8 cellular contexts compared by ENCODE assay signal in genomic region chr6:143397229-143398222, GRCh38. TPM values are rescaled to one million over a fixed set of nuclear protein-coding genes. Genes with fewer than 3 reads are reported as not detected.
DNase-seq lines count a peak whose midpoint lies in the region; ATAC-seq and TF ChIP-seq lines count a peak whose summit lies in the region.

No MANE protein-coding gene starts in this region.

- peak overlapping the region; percentile 44 to 60 for H3K27ac ChIP-seq in aorta (ENCODE audit: low read depth in 1 of 2, low read length in 2 of 2)

- peaks cover 3 to 8% of the 10 kb centered on the region in 2 donors for H3K4me1 ChIP-seq in aorta (ENCODE audit: control insufficient read depth in 1 of 2, insufficient read depth in 2 of 2, low read length in 2 of 2)

- TF ChIP-seq CTCF in astrocyte of the spinal cord (IDR thresholded peaks at IDR 0.05; ENCODE audit: low read depth, low read length): no peak

- in situ Hi-C loops in ACHN (cut with HindIII; ENCODE audit: low pct_ligation_motif_present, low pct_unique_long_range_greater_than_20kb, low sequenced_read_pairs): no loop called here
- in situ Hi-C loops in astrocyte of the spinal cord (cut with HindIII; ENCODE audit: low sequenced_read_pairs): no loop called here

- H3K27me3 ChIP-seq in aorta (ENCODE audit: control insufficient read depth in 1 of 2, insufficient read depth in 2 of 2, low read length in 1 of 2): no peaks in the 10 kb centered on the region

- DNase-seq in ACHN (peak; percentile 79), HK-2 (ENCODE audit: unreplicated experiment) (peak; percentile 90), astrocyte of the spinal cord (ENCODE audit: low read depth, low spot score) (peak; percentile 92), left kidney (ENCODE audit: low read depth, low spot score) (peak; percentile 93), aorta (peak; percentile 71 to 82), RPMI8226 (no peak)

- intact Hi-C loops in aorta (cut with DNase I): no loop called here

- WGBS in aorta, 2 donors: 52 to 57% methylated on average over 16 of the region's 16 CpGs

- no peaks in the 10 kb centered on the region for H3K36me3 ChIP-seq in aorta (ENCODE audit: control insufficient read depth in 1 of 2, insufficient read depth in 2 of 2, low read length in 1 of 2)

- H3K9me3 ChIP-seq in aorta (ENCODE audit: control insufficient read depth, low read length): no peaks in the 10 kb centered on the region

- ATAC-seq in aorta (ENCODE audit: low FRiP score): peak; percentile 44
- no peak for ATAC-seq in HG03175 (IDR thresholded peaks at IDR 0.05; ENCODE audit: unreplicated experiment)
- ATAC-seq in GM21786 (IDR thresholded peaks at IDR 0.05; ENCODE audit: unreplicated experiment): no peak

- no peak overlapping the region for H3K4me3 ChIP-seq in astrocyte of the spinal cord (ENCODE audit: low read depth, low read length)
- no peak overlapping the region for H3K4me3 ChIP-seq in aorta (ENCODE audit: low read length in 2 of 2)

RNA-seq across cellular contexts. Expression of gene ADAT2, which starts 53.0 kb away (rescaled TPM):
- total RNA-seq in aorta: 1 to 10 TPM; 5.4 to 9.1 TPM
- 1 to 10 TPM; 1.0 to 8.0 TPM for polyA plus RNA-seq in aorta

RNA-seq across cellular contexts. Expression of gene PEX3, which starts 53.1 kb away (rescaled TPM):
- 10 to 100 TPM; 16.5 to 26.1 TPM for total RNA-seq in aorta
- polyA plus RNA-seq in aorta: 10 to 100 TPM in 1 of 2 donors, 1 to 10 TPM in 1; 5.0 to 10.9 TPM
